ENCODE assay signal across 8 cellular contexts in genomic region chr16:30934827-30935557, GRCh38. TPM values are rescaled to one million over a fixed set of nuclear protein-coding genes. Genes with fewer than 3 reads are reported as not detected.
A peak's percentile ranks its signal among the peaks of the same experiment; 100 is the strongest.
DNase-seq lines count a peak whose midpoint lies in the region; ATAC-seq, FAIRE-seq and TF ChIP-seq lines count a peak whose summit lies in the region.

No MANE protein-coding gene starts in this region.

- no peak for TF ChIP-seq EP300 in A549 (IDR thresholded peaks at IDR 0.05)

- H3K27ac ChIP-seq in A549 (no peak overlapping the region), left lung (no peak overlapping the region), aorta (ENCODE audit: low read depth in 1 of 2, low read length in 2 of 2) (no peak overlapping the region)

- intact Hi-C loops in left lung (cut with DNase I), result no loop called here
- intact Hi-C loops in aorta (cut with DNase I), result no loop called here

- CTCF ChIA-PET in A549 (lab: Yijun Ruan, JAX), result interaction anchor here (0.9 to 12.2 kb wide), 10 partner anchors 6 to 207 kb away, joined by 3 to 134 read pairs (median 8); no protein-coding TSS in a partner anchor

- peaks cover 0 to 54% of the 10 kb centered on the region in 2 donors for H3K36me3 ChIP-seq in left lung
- peaks cover 0 to 2% of the 10 kb centered on the region in 2 donors for H3K36me3 ChIP-seq in aorta (ENCODE audit: control insufficient read depth in 1 of 2, insufficient read depth in 2 of 2, low read length in 1 of 2)

- POLR2A ChIA-PET in A549 (lab: Yijun Ruan, JAX), result no interaction called here

- peaks cover 4% of the 10 kb centered on the region; the same call in 1 of the 3 replicates for H3K4me1 ChIP-seq in A549
- peaks cover 0 to 15% of the 10 kb centered on the region in 2 donors for H3K4me1 ChIP-seq in left lung
- no peaks in the 10 kb centered on the region for H3K4me1 ChIP-seq in aorta (ENCODE audit: control insufficient read depth in 1 of 2, insufficient read depth in 2 of 2, low read length in 2 of 2)

- no peak for FAIRE-seq in A549 (lab: Jason Lieb, UNC)

- TF ChIP-seq POLR2A in A549 (IDR thresholded peaks at IDR 0.05; ENCODE audit: low read length), result no peak

- H3K4me2 ChIP-seq in A549, result no peak overlapping the region

- DNase-seq in A549 (ENCODE audit: low read depth in 1 of 2, low spot score in 1 of 2) (peak; percentile 45 to 72), GF-D8 (lab: John Stamatoyannopoulos, UW) (peak; percentile 57), NOMO-1 (lab: John Stamatoyannopoulos, UW; ENCODE audit: unreplicated experiment in 2 of 2) (peak; percentile 24 to 40), astrocyte of the hippocampus (ENCODE audit: low read depth, low spot score) (peak; percentile 58), left lung (peak in 1 of 2 donors; percentile 55), aorta (no peak), cerebellar nuclear complex (lab: John Stamatoyannopoulos, UW) (no peak)

- 63% methylated on average over 12 of the region's 12 CpGs for WGBS in A549 (ENCODE audit: missing lambda C conversion rate)
- 69% methylated on average over 12 of the region's 12 CpGs for WGBS in aorta, 2 donors

- no peak overlapping the region for H3K4me3 ChIP-seq in A549
- no peak overlapping the region for H3K4me3 ChIP-seq in left lung
- no peak overlapping the region for H3K4me3 ChIP-seq in aorta (ENCODE audit: low read length in 2 of 2)

- TF ChIP-seq CTCF in A549 (IDR thresholded peaks at IDR 0.05) (peak; percentile 40), left lung (IDR thresholded peaks at IDR 0.05) (peak; percentile 33 to 49)

- ATAC-seq in A549, result peak; percentile 57 to 84; a peak in 4 of 6 replicates
- ATAC-seq in left lung, result peak; percentile 82
- ATAC-seq in aorta (ENCODE audit: low FRiP score), result peak; percentile 14
- ATAC-seq in HG02938 (IDR thresholded peaks at IDR 0.05; ENCODE audit: unreplicated experiment), result no peak

- H3K9me3 ChIP-seq in A549 (no peaks in the 10 kb centered on the region), left lung (no peaks in the 10 kb centered on the region), aorta (ENCODE audit: control insufficient read depth, low read length) (no peaks in the 10 kb centered on the region)

- no peaks in the 10 kb centered on the region for H3K27me3 ChIP-seq in left lung
- H3K27me3 ChIP-seq in aorta (ENCODE audit: control insufficient read depth in 1 of 2, insufficient read depth in 2 of 2, low read length in 1 of 2), result no peaks in the 10 kb centered on the region

- TF ChIP-seq RAD21 in A549 (conservative IDR thresholded peaks at IDR 0.05 in 1 of 2, IDR thresholded peaks at IDR 0.05 in 1 of 2), result 0 out of 5 replicates have a peak, but pooled peaks have one; percentile 15 to 22

TF ChIP-seq in A549, 52 proteins besides CTCF, POLR2A, EP300 and RAD21:
- TF ChIP-seq NR3C1 (IDR thresholded peaks at IDR 0.05), result no peak
- TF ChIP-seq MYC (IDR thresholded peaks at IDR 0.05; ENCODE audit: borderline replicate concordance, low read length), result no peak
- no peak for TF ChIP-seq TP53 (CRISPR knock-in tag; IDR thresholded peaks at IDR 0.05)
- TF ChIP-seq EHF (CRISPR knock-in tag; IDR thresholded peaks at IDR 0.05), result no peak
- TF ChIP-seq KDM1A (IDR thresholded peaks at IDR 0.05; ENCODE audit: low read depth), result no peak
- TF ChIP-seq ZNF302 (CRISPR knock-in tag; IDR thresholded peaks at IDR 0.05), result no peak
- no peak for TF ChIP-seq GATA3 (IDR thresholded peaks at IDR 0.05; ENCODE audit: borderline replicate concordance)
- TF ChIP-seq PHF8 (IDR thresholded peaks at IDR 0.05; ENCODE audit: borderline replicate concordance, low read depth), result no peak
- TF ChIP-seq, protein P1, sequence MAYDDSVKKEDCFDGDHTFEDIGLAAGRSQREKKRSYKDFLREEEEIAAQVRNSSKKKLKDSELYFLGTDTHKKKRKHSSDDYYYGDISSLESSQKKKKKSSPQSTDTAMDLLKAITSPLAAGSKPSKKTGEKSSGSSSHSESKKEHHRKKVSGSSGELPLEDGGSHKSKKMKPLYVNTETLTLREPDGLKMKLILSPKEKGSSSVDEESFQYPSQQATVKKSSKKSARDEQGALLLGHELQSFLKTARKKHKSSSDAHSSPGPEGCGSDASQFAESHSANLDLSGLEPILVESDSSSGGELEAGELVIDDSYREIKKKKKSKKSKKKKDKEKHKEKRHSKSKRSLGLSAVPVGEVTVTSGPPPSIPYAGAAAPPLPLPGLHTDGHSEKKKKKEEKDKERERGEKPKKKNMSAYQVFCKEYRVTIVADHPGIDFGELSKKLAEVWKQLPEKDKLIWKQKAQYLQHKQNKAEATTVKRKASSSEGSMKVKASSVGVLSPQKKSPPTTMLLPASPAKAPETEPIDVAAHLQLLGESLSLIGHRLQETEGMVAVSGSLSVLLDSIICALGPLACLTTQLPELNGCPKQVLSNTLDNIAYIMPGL (CRISPR knock-in tag; IDR thresholded peaks at IDR 0.05; ENCODE audit: borderline replicate concordance), result no peak
- TF ChIP-seq BHLHE40 (IDR thresholded peaks at IDR 0.05; ENCODE audit: low read depth, low read length), result no peak
- no peak for TF ChIP-seq FOSB (CRISPR knock-in tag; IDR thresholded peaks at IDR 0.05)

RNA-seq across cellular contexts. Expression of gene FBXL19, which starts 11.6 kb away (rescaled TPM):
- polyA plus RNA-seq in A549 (2011; rRNA removed) (5.6 and 7.0 TPM in 2 replicates), A549 (2017; fragmentation: RNase III; extraction: RNeasy Plus Mini Kit Qiagen cat#74134 plus additional on column Dnase treatment) (15.5 to 21.5 TPM (median 18.3 TPM) in 3 replicates), aorta (10 to 100 TPM in 1 of 2 donors, 1 to 10 TPM in 1; 4.3 to 11.6 TPM)
- 11.4 and 17.1 TPM in 2 replicates for polyA plus RNA-seq in A549 (2012; cell fraction: cytosol; rRNA removed)
- polyA plus RNA-seq in A549 (2012; cell fraction: nucleus; rRNA removed), result 29.7 and 38.9 TPM in 2 replicates
- 6.8 and 9.4 TPM in 2 replicates for polyA minus RNA-seq in A549 (2011; rRNA and poly(A)+ RNA removed)
- total RNA-seq in left lung (10 to 100 TPM; 11.2 to 18.7 TPM), aorta (10 to 100 TPM; 14.7 to 22.7 TPM)

RNA-seq across cellular contexts. Expression of gene ORAI3, which starts 13.9 kb away (rescaled TPM):
- 14.1 and 17.3 TPM in 2 replicates for polyA plus RNA-seq in A549 (2011; rRNA removed)
- 5.9 and 10.3 TPM in 2 replicates for polyA plus RNA-seq in A549 (2012; cell fraction: cytosol; rRNA removed)
- 10.8 and 11.6 TPM in 2 replicates for polyA plus RNA-seq in A549 (2012; cell fraction: nucleus; rRNA removed)
- 7.1 to 11.8 TPM (median 10.5 TPM) in 3 replicates for polyA plus RNA-seq in A549 (2017; fragmentation: RNase III; extraction: RNeasy Plus Mini Kit Qiagen cat#74134 plus additional on column Dnase treatment)
- 11.0 and 13.8 TPM in 2 replicates for polyA minus RNA-seq in A549 (2011; rRNA and poly(A)+ RNA removed)
- 10 to 100 TPM; 20.7 to 23.2 TPM for total RNA-seq in left lung
- 10 to 100 TPM; 11.8 to 21.7 TPM for total RNA-seq in aorta
- 10 to 100 TPM in 1 of 2 donors, 1 to 10 TPM in 1; 9.1 to 20.8 TPM for polyA plus RNA-seq in aorta

RNA-seq across cellular contexts. Expression of gene SETD1A, which starts 22.6 kb away (rescaled TPM):
- polyA plus RNA-seq in A549 (2011; rRNA removed), result 2.0 and 3.8 TPM in 2 replicates
- polyA plus RNA-seq in A549 (2012; cell fraction: cytosol; rRNA removed), result 8.7 and 11.2 TPM in 2 replicates
- 30.5 and 31.9 TPM in 2 replicates for polyA plus RNA-seq in A549 (2012; cell fraction: nucleus; rRNA removed)
- polyA plus RNA-seq in A549 (2017; fragmentation: RNase III; extraction: RNeasy Plus Mini Kit Qiagen cat#74134 plus additional on column Dnase treatment), result 15.7 to 22.6 TPM (median 21.2 TPM) in 3 replicates
- 3.9 and 7.0 TPM in 2 replicates for polyA minus RNA-seq in A549 (2011; rRNA and poly(A)+ RNA removed)
- 10 to 100 TPM; 12.1 to 16.4 TPM for total RNA-seq in left lung
- 10 to 100 TPM; 16.4 to 19.7 TPM for total RNA-seq in aorta
- polyA plus RNA-seq in aorta, result 1 to 10 TPM; 4.4 to 9.7 TPM

RNA-seq across cellular contexts. Expression of gene CTF1, which starts 38.6 kb away (rescaled TPM):
- polyA plus RNA-seq in A549 (2011; rRNA removed) (0.13 and 0.44 TPM in 2 replicates), A549 (2017; fragmentation: RNase III; extraction: RNeasy Plus Mini Kit Qiagen cat#74134 plus additional on column Dnase treatment) (0.16 to 0.30 TPM (median 0.23 TPM) in 3 replicates), aorta (1 to 10 TPM; 6.4 to 7.9 TPM)
- polyA plus RNA-seq in A549 (2012; cell fraction: cytosol; rRNA removed), result 0.34 and 0.52 TPM in 2 replicates
- 0.23 and 0.54 TPM in 2 replicates for polyA plus RNA-seq in A549 (2012; cell fraction: nucleus; rRNA removed)
- polyA minus RNA-seq in A549 (2011; rRNA and poly(A)+ RNA removed), result 0.17 and 0.63 TPM in 2 replicates
- total RNA-seq in left lung (1 to 10 TPM; 4.5 to 7.9 TPM), aorta (1 to 10 TPM; 6.2 to 7.2 TPM)

RNA-seq across cellular contexts. Expression of gene BCL7C, which starts 41.1 kb away (rescaled TPM):
- polyA plus RNA-seq in A549 (2011; rRNA removed) (9.5 and 10.8 TPM in 2 replicates), A549 (2017; fragmentation: RNase III; extraction: RNeasy Plus Mini Kit Qiagen cat#74134 plus additional on column Dnase treatment) (12.9 to 13.9 TPM (median 13.6 TPM) in 3 replicates), aorta (10 to 100 TPM; 54.8 to 60.7 TPM)
- 23.9 and 29.3 TPM in 2 replicates for polyA plus RNA-seq in A549 (2012; cell fraction: cytosol; rRNA removed)
- 13.5 and 14.3 TPM in 2 replicates for polyA plus RNA-seq in A549 (2012; cell fraction: nucleus; rRNA removed)
- 2.3 and 3.6 TPM in 2 replicates for polyA minus RNA-seq in A549 (2011; rRNA and poly(A)+ RNA removed)
- total RNA-seq in left lung (10 to 100 TPM; 25.8 to 29.3 TPM), aorta (10 to 100 TPM; 30.2 to 33.9 TPM)

Comparison
In these comparisons a context has a peak if more than half of its experiments do, and no peak if none do; other contexts are left out.
1. DNase-seq: peak in A549 (2 of 2), GF-D8 (single experiment), NOMO-1 (2 of 2) and astrocyte of the hippocampus (single experiment); none in aorta (0 of 2) and cerebellar nuclear complex (0 of 2).